ENCODE assay signal across 1 cellular context in the genomic region with DNA sequence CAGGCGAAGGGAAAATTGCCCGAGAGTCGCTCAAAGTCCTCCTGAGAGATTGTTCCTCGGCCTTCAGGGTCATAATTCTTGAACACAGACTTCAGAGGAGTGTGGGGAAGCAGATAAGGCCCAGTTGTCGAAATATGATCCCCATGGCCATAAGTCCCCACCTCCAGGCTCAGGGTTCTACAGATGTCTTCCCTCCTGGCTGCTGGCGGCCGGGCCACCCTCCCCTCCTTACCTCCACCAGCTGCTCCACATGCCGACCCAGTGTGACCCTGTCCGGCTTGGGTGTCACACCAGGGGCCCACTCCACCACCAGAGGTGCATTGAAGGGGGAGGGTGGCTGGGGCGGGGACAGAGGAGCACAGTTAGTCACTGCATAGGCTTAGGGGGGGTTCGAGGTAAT.
TF ChIP-seq lines count a peak whose summit lies in the region.

No MANE protein-coding gene starts in this region.

TF ChIP-seq in K562, 482 proteins besides CTCF, POLR2A, EP300 and RAD21 (continued from another document and continues in another):
- TF ChIP-seq FOXP4 (CRISPR knock-in tag; IDR thresholded peaks at IDR 0.05; ENCODE audit: borderline replicate concordance) (no peak; the same call in 1 of the 2 replicates), RBM22 (IDR thresholded peaks at IDR 0.05; ENCODE audit: low read depth, low read length, poor library complexity, severe bottlenecking) (no peak), EHMT2 (IDR thresholded peaks at IDR 0.05) (no peak), ZNF586 (CRISPR knock-in tag; conservative IDR thresholded peaks at IDR 0.05) (no peak), SRSF7 (optimal IDR thresholded peaks at IDR 0.05; ENCODE audit: low read depth, low read length) (no peak), FUS (optimal IDR thresholded peaks at IDR 0.05; ENCODE audit: low read depth, low read length) (no peak), ZBED1 (IDR thresholded peaks at IDR 0.05) (no peak), MAZ (CRISPR knock-in tag; conservative IDR thresholded peaks at IDR 0.05 in 1 of 2, IDR thresholded peaks at IDR 0.05 in 1 of 2) (no peak), ZNF41 (CRISPR knock-in tag; conservative IDR thresholded peaks at IDR 0.05) (no peak), OTX1 (CRISPR knock-in tag; IDR thresholded peaks at IDR 0.05) (no peak), FOXJ3 (CRISPR knock-in tag; IDR thresholded peaks at IDR 0.05) (no peak), CREB1 (IDR thresholded peaks at IDR 0.05) (no peak; the same call in 1 of the 2 replicates), CREB1 (CRISPR knock-in tag; IDR thresholded peaks at IDR 0.05) (no peak), ZBTB7A (IDR thresholded peaks at IDR 0.05; ENCODE audit: borderline replicate concordance, control insufficient read depth, low read depth, low read length) (no peak; the same call in 1 of the 2 replicates), ZNF584 (CRISPR knock-in tag; IDR thresholded peaks at IDR 0.05; ENCODE audit: low read depth) (no peak), ZNF77 (CRISPR knock-in tag; IDR thresholded peaks at IDR 0.05) (no peak), ZEB2 (IDR thresholded peaks at IDR 0.05) (peak; percentile 32), ARHGAP35 (IDR thresholded peaks at IDR 0.05; ENCODE audit: partially characterized antibody) (no peak), BRD4 (IDR thresholded peaks at IDR 0.05) (no peak), HMGN3 (IDR thresholded peaks at IDR 0.05; ENCODE audit: borderline replicate concordance, extremely low read depth, insufficient read length, low read depth, low read length) (peak; percentile 63), NFE2 (IDR thresholded peaks at IDR 0.05; ENCODE audit: low read depth) (no peak), BRD9 (IDR thresholded peaks at IDR 0.05; ENCODE audit: low read depth, partially characterized antibody) (no peak), TSHZ1 (CRISPR knock-in tag; IDR thresholded peaks at IDR 0.05) (no peak), EZH2 (IDR thresholded peaks at IDR 0.05; ENCODE audit: borderline replicate concordance, low read depth, low read length) (no peak), ELF2 (CRISPR knock-in tag; IDR thresholded peaks at IDR 0.05) (no peak), ARID2 (IDR thresholded peaks at IDR 0.05) (no peak), ZNF133 (CRISPR knock-in tag; IDR thresholded peaks at IDR 0.05) (no peak), NFXL1 (CRISPR knock-in tag; IDR thresholded peaks at IDR 0.05) (no peak)
- TF ChIP-seq, protein P1, sequence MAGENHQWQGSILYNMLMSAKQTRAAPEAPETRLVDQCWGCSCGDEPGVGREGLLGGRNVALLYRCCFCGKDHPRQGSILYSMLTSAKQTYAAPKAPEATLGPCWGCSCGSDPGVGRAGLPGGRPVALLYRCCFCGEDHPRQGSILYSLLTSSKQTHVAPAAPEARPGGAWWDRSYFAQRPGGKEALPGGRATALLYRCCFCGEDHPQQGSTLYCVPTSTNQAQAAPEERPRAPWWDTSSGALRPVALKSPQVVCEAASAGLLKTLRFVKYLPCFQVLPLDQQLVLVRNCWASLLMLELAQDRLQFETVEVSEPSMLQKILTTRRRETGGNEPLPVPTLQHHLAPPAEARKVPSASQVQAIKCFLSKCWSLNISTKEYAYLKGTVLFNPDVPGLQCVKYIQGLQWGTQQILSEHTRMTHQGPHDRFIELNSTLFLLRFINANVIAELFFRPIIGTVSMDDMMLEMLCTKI (IDR thresholded peaks at IDR 0.05; ENCODE audit: partially characterized antibody): no peak
- TF ChIP-seq, protein P2, sequence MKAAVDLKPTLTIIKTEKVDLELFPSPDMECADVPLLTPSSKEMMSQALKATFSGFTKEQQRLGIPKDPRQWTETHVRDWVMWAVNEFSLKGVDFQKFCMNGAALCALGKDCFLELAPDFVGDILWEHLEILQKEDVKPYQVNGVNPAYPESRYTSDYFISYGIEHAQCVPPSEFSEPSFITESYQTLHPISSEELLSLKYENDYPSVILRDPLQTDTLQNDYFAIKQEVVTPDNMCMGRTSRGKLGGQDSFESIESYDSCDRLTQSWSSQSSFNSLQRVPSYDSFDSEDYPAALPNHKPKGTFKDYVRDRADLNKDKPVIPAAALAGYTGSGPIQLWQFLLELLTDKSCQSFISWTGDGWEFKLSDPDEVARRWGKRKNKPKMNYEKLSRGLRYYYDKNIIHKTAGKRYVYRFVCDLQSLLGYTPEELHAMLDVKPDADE (conservative IDR thresholded peaks at IDR 0.05; ENCODE audit: control insufficient read depth, low read depth, low read length): peak; percentile 78; the same call in 1 of the 2 replicates
- TF ChIP-seq, protein P3, sequence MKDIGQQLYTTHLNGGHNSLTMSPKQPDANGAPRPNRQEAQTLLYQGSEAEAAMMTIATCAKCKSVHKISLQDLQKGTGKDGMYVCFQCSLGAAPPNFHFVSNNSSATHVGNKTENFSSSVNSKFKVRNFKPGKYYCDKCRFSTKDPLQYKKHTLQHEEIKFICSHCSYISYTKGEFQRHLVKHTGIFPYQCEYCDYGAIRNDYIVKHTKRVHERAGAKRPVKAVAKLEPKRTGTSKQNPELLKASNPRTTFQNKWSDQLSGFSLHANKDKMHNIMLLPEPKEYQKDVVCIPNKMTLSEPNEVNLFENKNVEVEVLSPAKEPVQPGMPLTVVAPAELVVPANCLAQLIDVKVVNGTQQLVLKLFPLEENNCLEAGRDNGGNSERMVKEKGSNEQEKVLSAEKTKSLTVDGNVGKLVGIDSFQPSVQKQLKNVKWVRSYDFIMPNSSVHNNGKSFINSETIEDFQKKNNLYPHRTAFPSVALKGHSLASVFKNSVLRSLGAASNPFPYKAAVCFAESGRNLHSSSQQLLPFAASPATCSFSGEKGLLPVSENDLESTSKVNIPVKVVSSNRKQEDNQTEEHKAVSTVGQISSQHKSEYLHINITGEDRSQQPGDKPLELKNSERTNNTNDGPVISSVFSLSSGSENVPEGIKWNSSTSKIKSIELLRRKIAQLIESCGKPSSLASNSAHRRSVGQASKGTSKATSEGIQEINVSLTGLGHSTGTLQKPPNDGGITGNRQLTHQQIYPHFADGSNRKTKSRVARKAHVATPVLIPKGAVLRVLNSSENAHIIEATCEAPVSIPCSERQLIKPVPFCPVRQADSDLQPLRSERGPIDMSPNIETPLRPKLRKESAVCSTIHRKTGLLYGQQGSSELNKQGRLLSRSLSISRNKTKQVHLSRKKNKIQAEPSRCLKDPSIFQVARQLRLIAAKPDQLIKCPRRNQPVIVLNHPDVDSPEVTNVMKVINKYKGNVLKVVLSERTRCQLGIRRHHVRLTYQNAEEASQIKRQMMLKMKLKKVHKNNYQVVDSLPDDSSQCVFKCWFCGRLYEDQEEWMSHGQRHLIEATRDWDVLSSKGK (CRISPR knock-in tag; IDR thresholded peaks at IDR 0.05): no peak
- TF ChIP-seq, protein P4, sequence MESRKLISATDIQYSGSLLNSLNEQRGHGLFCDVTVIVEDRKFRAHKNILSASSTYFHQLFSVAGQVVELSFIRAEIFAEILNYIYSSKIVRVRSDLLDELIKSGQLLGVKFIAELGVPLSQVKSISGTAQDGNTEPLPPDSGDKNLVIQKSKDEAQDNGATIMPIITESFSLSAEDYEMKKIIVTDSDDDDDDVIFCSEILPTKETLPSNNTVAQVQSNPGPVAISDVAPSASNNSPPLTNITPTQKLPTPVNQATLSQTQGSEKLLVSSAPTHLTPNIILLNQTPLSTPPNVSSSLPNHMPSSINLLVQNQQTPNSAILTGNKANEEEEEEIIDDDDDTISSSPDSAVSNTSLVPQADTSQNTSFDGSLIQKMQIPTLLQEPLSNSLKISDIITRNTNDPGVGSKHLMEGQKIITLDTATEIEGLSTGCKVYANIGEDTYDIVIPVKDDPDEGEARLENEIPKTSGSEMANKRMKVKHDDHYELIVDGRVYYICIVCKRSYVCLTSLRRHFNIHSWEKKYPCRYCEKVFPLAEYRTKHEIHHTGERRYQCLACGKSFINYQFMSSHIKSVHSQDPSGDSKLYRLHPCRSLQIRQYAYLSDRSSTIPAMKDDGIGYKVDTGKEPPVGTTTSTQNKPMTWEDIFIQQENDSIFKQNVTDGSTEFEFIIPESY (CRISPR knock-in tag; IDR thresholded peaks at IDR 0.05): no peak; the same call in 1 of the 2 replicates
- TF ChIP-seq, protein P5, sequence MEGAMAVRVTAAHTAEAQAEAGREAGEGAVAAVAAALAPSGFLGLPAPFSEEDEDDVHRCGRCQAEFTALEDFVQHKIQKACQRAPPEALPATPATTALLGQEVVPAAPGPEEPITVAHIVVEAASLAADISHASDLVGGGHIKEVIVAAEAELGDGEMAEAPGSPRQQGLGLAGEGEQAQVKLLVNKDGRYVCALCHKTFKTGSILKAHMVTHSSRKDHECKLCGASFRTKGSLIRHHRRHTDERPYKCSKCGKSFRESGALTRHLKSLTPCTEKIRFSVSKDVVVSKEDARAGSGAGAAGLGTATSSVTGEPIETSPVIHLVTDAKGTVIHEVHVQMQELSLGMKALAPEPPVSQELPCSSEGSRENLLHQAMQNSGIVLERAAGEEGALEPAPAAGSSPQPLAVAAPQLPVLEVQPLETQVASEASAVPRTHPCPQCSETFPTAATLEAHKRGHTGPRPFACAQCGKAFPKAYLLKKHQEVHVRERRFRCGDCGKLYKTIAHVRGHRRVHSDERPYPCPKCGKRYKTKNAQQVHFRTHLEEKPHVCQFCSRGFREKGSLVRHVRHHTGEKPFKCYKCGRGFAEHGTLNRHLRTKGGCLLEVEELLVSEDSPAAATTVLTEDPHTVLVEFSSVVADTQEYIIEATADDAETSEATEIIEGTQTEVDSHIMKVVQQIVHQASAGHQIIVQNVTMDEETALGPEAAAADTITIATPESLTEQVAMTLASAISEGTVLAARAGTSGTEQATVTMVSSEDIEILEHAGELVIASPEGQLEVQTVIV (CRISPR knock-in tag; IDR thresholded peaks at IDR 0.05; ENCODE audit: borderline replicate concordance): no peak
- TF ChIP-seq, protein P6, sequence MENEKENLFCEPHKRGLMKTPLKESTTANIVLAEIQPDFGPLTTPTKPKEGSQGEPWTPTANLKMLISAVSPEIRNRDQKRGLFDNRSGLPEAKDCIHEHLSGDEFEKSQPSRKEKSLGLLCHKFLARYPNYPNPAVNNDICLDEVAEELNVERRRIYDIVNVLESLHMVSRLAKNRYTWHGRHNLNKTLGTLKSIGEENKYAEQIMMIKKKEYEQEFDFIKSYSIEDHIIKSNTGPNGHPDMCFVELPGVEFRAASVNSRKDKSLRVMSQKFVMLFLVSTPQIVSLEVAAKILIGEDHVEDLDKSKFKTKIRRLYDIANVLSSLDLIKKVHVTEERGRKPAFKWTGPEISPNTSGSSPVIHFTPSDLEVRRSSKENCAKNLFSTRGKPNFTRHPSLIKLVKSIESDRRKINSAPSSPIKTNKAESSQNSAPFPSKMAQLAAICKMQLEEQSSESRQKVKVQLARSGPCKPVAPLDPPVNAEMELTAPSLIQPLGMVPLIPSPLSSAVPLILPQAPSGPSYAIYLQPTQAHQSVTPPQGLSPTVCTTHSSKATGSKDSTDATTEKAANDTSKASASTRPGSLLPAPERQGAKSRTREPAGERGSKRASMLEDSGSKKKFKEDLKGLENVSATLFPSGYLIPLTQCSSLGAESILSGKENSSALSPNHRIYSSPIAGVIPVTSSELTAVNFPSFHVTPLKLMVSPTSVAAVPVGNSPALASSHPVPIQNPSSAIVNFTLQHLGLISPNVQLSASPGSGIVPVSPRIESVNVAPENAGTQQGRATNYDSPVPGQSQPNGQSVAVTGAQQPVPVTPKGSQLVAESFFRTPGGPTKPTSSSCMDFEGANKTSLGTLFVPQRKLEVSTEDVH (IDR thresholded peaks at IDR 0.05; ENCODE audit: low read depth, partially characterized antibody): no peak
- TF ChIP-seq, protein P7, sequence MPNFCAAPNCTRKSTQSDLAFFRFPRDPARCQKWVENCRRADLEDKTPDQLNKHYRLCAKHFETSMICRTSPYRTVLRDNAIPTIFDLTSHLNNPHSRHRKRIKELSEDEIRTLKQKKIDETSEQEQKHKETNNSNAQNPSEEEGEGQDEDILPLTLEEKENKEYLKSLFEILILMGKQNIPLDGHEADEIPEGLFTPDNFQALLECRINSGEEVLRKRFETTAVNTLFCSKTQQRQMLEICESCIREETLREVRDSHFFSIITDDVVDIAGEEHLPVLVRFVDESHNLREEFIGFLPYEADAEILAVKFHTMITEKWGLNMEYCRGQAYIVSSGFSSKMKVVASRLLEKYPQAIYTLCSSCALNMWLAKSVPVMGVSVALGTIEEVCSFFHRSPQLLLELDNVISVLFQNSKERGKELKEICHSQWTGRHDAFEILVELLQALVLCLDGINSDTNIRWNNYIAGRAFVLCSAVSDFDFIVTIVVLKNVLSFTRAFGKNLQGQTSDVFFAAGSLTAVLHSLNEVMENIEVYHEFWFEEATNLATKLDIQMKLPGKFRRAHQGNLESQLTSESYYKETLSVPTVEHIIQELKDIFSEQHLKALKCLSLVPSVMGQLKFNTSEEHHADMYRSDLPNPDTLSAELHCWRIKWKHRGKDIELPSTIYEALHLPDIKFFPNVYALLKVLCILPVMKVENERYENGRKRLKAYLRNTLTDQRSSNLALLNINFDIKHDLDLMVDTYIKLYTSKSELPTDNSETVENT (CRISPR knock-in tag; IDR thresholded peaks at IDR 0.05): no peak
